In genomic region chr2:232550351-232551261, GRCh38 we compare ENCODE assay signal across 1 cellular context.
TF ChIP-seq lines count a peak whose summit lies in the region.

EIF4E2 (plus strand) TSS chr2:232550689; CDS start chr2:232550725, 36 bp downstream.
TIGD1 (minus strand) TSS chr2:232550557; CDS start chr2:232549882, 675 bp downstream.

TF ChIP-seq in GM12878, 131 proteins besides CTCF, POLR2A, EP300 and RAD21 (continued from another document and continues in another):
- TF ChIP-seq E4F1 (IDR thresholded peaks at IDR 0.05; ENCODE audit: borderline replicate concordance, partially characterized antibody) (peak; percentile 36), STAT3 (IDR thresholded peaks at IDR 0.05; ENCODE audit: low read depth, low read length) (no peak), CREB1 (IDR thresholded peaks at IDR 0.05; ENCODE audit: low read depth) (peak; percentile 74), HDGF (IDR thresholded peaks at IDR 0.05) (peak; percentile 69; the same call in 1 of the 2 replicates), CHD1 (IDR thresholded peaks at IDR 0.05; ENCODE audit: low read depth, low read length) (no peak), BHLHE40 (IDR thresholded peaks at IDR 0.05; ENCODE audit: borderline replicate concordance in 1 of 2, low read depth in 2 of 2, low read length in 1 of 2) (peak; percentile 90 to 94), SREBF2 (IDR thresholded peaks at IDR 0.05; ENCODE audit: low read length) (no peak), IKZF1 (conservative IDR thresholded peaks at IDR 0.05) (peak; percentile 97), HSF1 (IDR thresholded peaks at IDR 0.05; ENCODE audit: low read depth, low read length) (no peak), YBX1 (IDR thresholded peaks at IDR 0.05) (no peak), IRF5 (IDR thresholded peaks at IDR 0.05; ENCODE audit: borderline replicate concordance) (no peak), GABPA (IDR thresholded peaks at IDR 0.05; ENCODE audit: low read depth) (peak; percentile 98), ELK1 (IDR thresholded peaks at IDR 0.05; ENCODE audit: low read depth, low read length) (peak; percentile 94), SKIL (IDR thresholded peaks at IDR 0.05; ENCODE audit: low read depth, poor library complexity, severe bottlenecking) (no peak), JUND (IDR thresholded peaks at IDR 0.05; ENCODE audit: low read depth, low read length) (no peak), SREBF1 (IDR thresholded peaks at IDR 0.05; ENCODE audit: low read length) (no peak; the same call in 1 of the 2 replicates), REST (IDR thresholded peaks at IDR 0.05; ENCODE audit: low read depth, low read length) (peak; percentile 55), USF2 (IDR thresholded peaks at IDR 0.05; ENCODE audit: borderline replicate concordance, low read depth, low read length) (no peak), ZNF24 (IDR thresholded peaks at IDR 0.05) (0 out of 2 replicates have a peak, but pooled peaks have one; percentile 3), CBX5 (IDR thresholded peaks at IDR 0.05; ENCODE audit: low read depth) (peak; percentile 30; the same call in 1 of the 2 replicates), E2F8 (IDR thresholded peaks at IDR 0.05; ENCODE audit: low read depth, partially characterized antibody) (no peak), ZNF384 (IDR thresholded peaks at IDR 0.05; ENCODE audit: borderline replicate concordance, low read depth, low read length) (no peak), FOS (IDR thresholded peaks at IDR 0.05; ENCODE audit: borderline replicate concordance, extremely low read depth, insufficient read length) (no peak), NR2C2 (IDR thresholded peaks at IDR 0.05; ENCODE audit: borderline replicate concordance, control insufficient read depth, insufficient read length, low read depth) (no peak), SRF (IDR thresholded peaks at IDR 0.05; ENCODE audit: low read depth in 2 of 2, low read length in 2 of 2) (peak in 1 of 2 experiments; percentile 86; a peak in 3 of 4 replicates), PRDM15 (CRISPR knock-in tag; IDR thresholded peaks at IDR 0.05) (no peak), NRF1 (conservative IDR thresholded peaks at IDR 0.05; ENCODE audit: low read depth, low read length) (peak; percentile 88), CBX3 (IDR thresholded peaks at IDR 0.05; ENCODE audit: borderline replicate concordance, low read depth) (no peak), BCL11A (IDR thresholded peaks at IDR 0.05; ENCODE audit: low read depth, low read length) (no peak), SMAD1 (IDR thresholded peaks at IDR 0.05; ENCODE audit: low read depth, partially characterized antibody) (no peak), RBBP5 (conservative IDR thresholded peaks at IDR 0.05) (no peak), KDM1A (IDR thresholded peaks at IDR 0.05; ENCODE audit: borderline replicate concordance) (no peak), HDAC6 (IDR thresholded peaks at IDR 0.05; ENCODE audit: unreplicated experiment) (peak; percentile 66), EED (IDR thresholded peaks at IDR 0.05; ENCODE audit: low read depth) (peak; percentile 9; the same call in 1 of the 2 replicates), MEF2B (IDR thresholded peaks at IDR 0.05; ENCODE audit: partially characterized antibody, poor library complexity, severe bottlenecking) (peak; percentile 63), CEBPB (IDR thresholded peaks at IDR 0.05; ENCODE audit: borderline replicate concordance in 1 of 2, low read depth in 2 of 2, low read length in 2 of 2) (no peak), POLR2AphosphoS2 (IDR thresholded peaks at IDR 0.05; ENCODE audit: low read depth, low read length) (peak; percentile 88; the same call in 1 of the 2 replicates), RFX5 (IDR thresholded peaks at IDR 0.05; ENCODE audit: low read depth, low read length) (no peak), NR2C1 (IDR thresholded peaks at IDR 0.05) (peak; percentile 71), NFIC (IDR thresholded peaks at IDR 0.05; ENCODE audit: low read depth, low read length) (no peak)
